In the genomic region with DNA sequence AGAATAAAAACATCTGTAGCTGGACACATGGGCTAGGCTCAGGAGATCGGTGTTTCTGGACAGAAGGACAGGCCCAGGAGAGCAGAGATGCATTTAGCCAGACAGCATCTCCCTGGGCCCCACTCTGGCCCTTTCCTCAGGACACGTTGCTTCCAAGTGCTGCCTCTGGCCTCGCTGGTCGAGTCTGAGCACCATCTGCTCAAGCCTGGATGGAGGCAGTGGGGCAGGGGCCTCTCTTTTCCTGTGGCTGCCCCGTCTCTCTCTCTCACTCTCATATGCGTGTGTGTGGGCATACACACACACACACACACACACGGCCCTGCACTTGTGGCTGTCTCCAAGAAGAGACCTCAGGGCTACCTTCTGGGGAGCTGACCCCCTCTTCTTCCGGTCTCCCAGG, we compare ENCODE assay signal across 12 cellular contexts. TPM values are rescaled to one million over a fixed set of nuclear protein-coding genes. Genes with fewer than 3 reads are reported as not detected.
"Had no signal": no experiment of that assay in that cellular context is flagged by ENCODE, and none has a peak within 500 bp of the region (broad histone marks: within the 10 kb centered on the region; RNA-seq: fewer than 3 reads in every experiment).

No MANE protein-coding gene starts in this region.

- H3K27ac ChIP-seq: GM23248, HL-60, KMS-11 had no signal

- H3K4me3 ChIP-seq: GM23248, HAP-1 had no signal

- H3K9ac ChIP-seq: GM23248, KMS-11 had no signal

- H3K36me3 ChIP-seq: HAP-1 had no signal

- H3K4me2 ChIP-seq: KMS-11 had no signal

- H2AFZ ChIP-seq: GM23248 had no signal

- H3K4me3 Mint-ChIP-seq: IgD-negative memory B cell had no signal

- H3K36me3 Mint-ChIP-seq: IgD-negative memory B cell had no signal

- ATAC-seq: HCT116, HepG2 had no signal

- H3K9me3 ChIP-seq: HAP-1 had no signal

- DNase-seq: GM23248, GOT3, H7, KBM-7 had no signal

- H3K4me1 ChIP-seq: HAP-1 had no signal

RNA-seq across cellular contexts. Expression of gene CELF4, which starts 20.1 kb away (rescaled TPM):
- total RNA-seq: GM23248, H4, HepG2, HT1080 had no signal
- polyA plus RNA-seq: HepG2 had no signal
